Comparison of ENCODE assay signal across 8 cellular contexts in genomic region chr17:76709077-76709950, GRCh38. TPM values are rescaled to one million over a fixed set of nuclear protein-coding genes. Genes with fewer than 3 reads are reported as not detected.
DNase-seq lines count a peak whose midpoint lies in the region; TF ChIP-seq lines count a peak whose summit lies in the region.

No MANE protein-coding gene starts in this region.

- DNase-seq in GM03348 (ENCODE audit: low spot score) (peak; percentile 93), Peyer's patch (peak in 2 of 3 donors; percentile 35 to 72), mesenchymal stem cell (peak; percentile 99), type B pancreatic cell (ENCODE audit: extremely low spot score, unreplicated experiment) (no peak), SKM-1 treated with dmso at 0.1 percent for 144 hours (lab: John Stamatoyannopoulos, UW; ENCODE audit: unreplicated experiment) (no peak), NCI-H774 (lab: John Stamatoyannopoulos, UW) (no peak), GM19240 (ENCODE audit: insufficient read length, low spot score) (no peak)

- H3K27ac ChIP-seq in Peyer's patch: peak overlapping the region; percentile 72 to 89 (median 80)
- H3K27ac ChIP-seq in mesenchymal stem cell (ENCODE audit: low read length, poor library complexity, severe bottlenecking): peak overlapping the region; percentile 98

- peaks cover 42% of the 10 kb centered on the region for H3K4me1 Mint-ChIP-seq in type B pancreatic cell (ENCODE audit: unreplicated experiment)

- peak overlapping the region in 1 of 2 experiments; percentile 99 for H3K23ac ChIP-seq in mesenchymal stem cell (ENCODE audit: low read length in 2 of 2)

- H3K79me1 ChIP-seq in mesenchymal stem cell (replicated peaks; ENCODE audit: low read length, poor library complexity, severe bottlenecking): peaks cover 10% of the 10 kb centered on the region

- H3K4ac ChIP-seq in mesenchymal stem cell (ENCODE audit: low read depth in 1 of 2, low read length in 2 of 2): peak overlapping the region; percentile 29 to 93

- H2BK5ac ChIP-seq in mesenchymal stem cell (ENCODE audit: low read depth, low read length, poor library complexity, severe bottlenecking): peak overlapping the region; percentile 57

- H3K9ac ChIP-seq in endocrine pancreas (ENCODE audit: control insufficient read depth, insufficient read depth, low read length) (peak overlapping the region; percentile 49), mesenchymal stem cell (ENCODE audit: low read length) (peak overlapping the region; percentile 94)

- no peak overlapping the region for H2AFZ ChIP-seq in mesenchymal stem cell (ENCODE audit: low read depth, low read length)

- H2BK120ac ChIP-seq in mesenchymal stem cell (ENCODE audit: low read depth, low read length): peak overlapping the region; percentile 44

- no peaks in the 10 kb centered on the region for H3K27me3 Mint-ChIP-seq in type B pancreatic cell

- H2AK5ac ChIP-seq in mesenchymal stem cell (ENCODE audit: low read length, severe bottlenecking): peak overlapping the region; percentile 95

- H3K14ac ChIP-seq in mesenchymal stem cell (ENCODE audit: low read length in 2 of 2): peak overlapping the region in 1 of 2 experiments; percentile 96

- peaks cover 4% of the 10 kb centered on the region for H3K36me3 Mint-ChIP-seq in type B pancreatic cell

- H3K27ac Mint-ChIP-seq in type B pancreatic cell: peak overlapping the region; percentile 90

- H4K8ac ChIP-seq in mesenchymal stem cell (ENCODE audit: low read length): peak overlapping the region; percentile 62

- H3K36me3 ChIP-seq in Peyer's patch: peaks cover 0 to 15% (median 0%) of the 10 kb centered on the region in 3 donors
- no peaks in the 10 kb centered on the region for H3K36me3 ChIP-seq in endocrine pancreas (ENCODE audit: control insufficient read depth, insufficient read depth, low read length)
- peaks cover 19 to 21% of the 10 kb centered on the region in 2 experiments for H3K36me3 ChIP-seq in mesenchymal stem cell (ENCODE audit: control insufficient read depth in 1 of 2, insufficient read depth in 2 of 2, low read depth in 1 of 2, low read length in 2 of 2)

- peak overlapping the region; percentile 93 for H3K4me3 Mint-ChIP-seq in type B pancreatic cell

- TF ChIP-seq POLR2A in Peyer's patch (IDR thresholded peaks at IDR 0.05): no peak

- H3K27me3 ChIP-seq in Peyer's patch (no peaks in the 10 kb centered on the region), endocrine pancreas (ENCODE audit: control insufficient read depth, insufficient read depth, low read length) (no peaks in the 10 kb centered on the region), mesenchymal stem cell (ENCODE audit: control insufficient read depth in 1 of 2, insufficient read depth in 1 of 2, low read length in 2 of 2) (no peaks in the 10 kb centered on the region)

- WGBS in mesenchymal stem cell: 4% methylated on average over 26 of the region's 29 CpGs

- no peaks in the 10 kb centered on the region for H3K9me3 ChIP-seq in Peyer's patch
- no peaks in the 10 kb centered on the region for H3K9me3 ChIP-seq in endocrine pancreas (ENCODE audit: control insufficient read depth, low read length)
- H3K9me3 ChIP-seq in mesenchymal stem cell (ENCODE audit: control insufficient read depth, low read length): no peaks in the 10 kb centered on the region

- H3K4me3 ChIP-seq in Peyer's patch: peak overlapping the region; percentile 49 to 78 (median 62)
- H3K4me3 ChIP-seq in endocrine pancreas (ENCODE audit: control insufficient read depth, insufficient read depth, low read length): peak overlapping the region; percentile 8
- H3K4me3 ChIP-seq in mesenchymal stem cell (ENCODE audit: insufficient read depth in 1 of 2, low read depth in 1 of 2, low read length in 2 of 2): peak overlapping the region; percentile 84

- H3K4me2 ChIP-seq in mesenchymal stem cell (ENCODE audit: low read length, poor library complexity, severe bottlenecking): peak overlapping the region; percentile 90

- H2BK12ac ChIP-seq in mesenchymal stem cell (ENCODE audit: low read length in 2 of 2): peak overlapping the region; percentile 14 to 98

- TF ChIP-seq CTCF in Peyer's patch (IDR thresholded peaks at IDR 0.05) (no peak), type B pancreatic cell (conservative IDR thresholded peaks at IDR 0.05) (no peak)

- peak overlapping the region; percentile 5 for H4K91ac ChIP-seq in mesenchymal stem cell (ENCODE audit: low read length)

- peak overlapping the region; percentile 11 to 99 for H3K18ac ChIP-seq in mesenchymal stem cell (ENCODE audit: low read depth in 1 of 2, low read length in 2 of 2)

- peak overlapping the region; percentile 78 for H2BK15ac ChIP-seq in mesenchymal stem cell (ENCODE audit: low read depth, poor library complexity, severe bottlenecking)

- H3K4me1 ChIP-seq in Peyer's patch: peaks cover 0 to 18% (median 3%) of the 10 kb centered on the region in 4 donors
- H3K4me1 ChIP-seq in endocrine pancreas (ENCODE audit: control insufficient read depth, insufficient read depth, low read length): peaks cover 6% of the 10 kb centered on the region
- H3K4me1 ChIP-seq in mesenchymal stem cell (ENCODE audit: control insufficient read depth, insufficient read depth, low read depth, low read length): peaks cover 29% of the 10 kb centered on the region

- H3K9me3 Mint-ChIP-seq in type B pancreatic cell: no peaks in the 10 kb centered on the region

RNA-seq across cellular contexts. Expression of gene MXRA7, which starts 1.5 kb away (rescaled TPM):
- total RNA-seq in Peyer's patch (10 to 100 TPM in 3 of 4 donors, 1 to 10 TPM in 1; 9.1 to 27.3 (median 23.4) TPM), type B pancreatic cell (ENCODE audit: low replicate concordance) (43.4 and 75.0 TPM in 2 replicates)
- 167 TPM for polyA plus RNA-seq in mesenchymal stem cell (2013, experiment 1 of 2)
- 173 TPM for polyA plus RNA-seq in mesenchymal stem cell (2013, experiment 2 of 2)

RNA-seq across cellular contexts. Expression of gene JMJD6, which starts 17.1 kb away (rescaled TPM):
- total RNA-seq in Peyer's patch: 10 to 100 TPM; 21.5 to 42.6 (median 38.8) TPM
- 23.3 TPM for polyA plus RNA-seq in mesenchymal stem cell (2013, experiment 1 of 2)
- 24.1 TPM for polyA plus RNA-seq in mesenchymal stem cell (2013, experiment 2 of 2)
- 23.6 and 35.4 TPM in 2 replicates for total RNA-seq in type B pancreatic cell (ENCODE audit: low replicate concordance)

RNA-seq across cellular contexts. Expression of gene METTL23, which starts 17.3 kb away (rescaled TPM):
- total RNA-seq in Peyer's patch (10 to 100 TPM; 20.7 to 31.4 (median 27.0) TPM), type B pancreatic cell (ENCODE audit: low replicate concordance) (27.5 and 28.2 TPM in 2 replicates)
- 35.5 TPM for polyA plus RNA-seq in mesenchymal stem cell (2013, experiment 1 of 2)
- polyA plus RNA-seq in mesenchymal stem cell (2013, experiment 2 of 2): 38.7 TPM

RNA-seq across cellular contexts. Expression of gene SRSF2, which starts 27.8 kb away (rescaled TPM):
- total RNA-seq in Peyer's patch: 100 to 1,000 TPM; 185 to 403 (median 242) TPM
- polyA plus RNA-seq in mesenchymal stem cell (2013, experiment 1 of 2): 127 TPM
- polyA plus RNA-seq in mesenchymal stem cell (2013, experiment 2 of 2): 137 TPM
- total RNA-seq in type B pancreatic cell (ENCODE audit: low replicate concordance): 198 and 273 TPM in 2 replicates

RNA-seq across cellular contexts. Expression of gene MFSD11, which starts 28.6 kb away (rescaled TPM):
- total RNA-seq in Peyer's patch (10 to 100 TPM; 35.3 to 64.8 (median 47.0) TPM), type B pancreatic cell (ENCODE audit: low replicate concordance) (29.0 and 33.9 TPM in 2 replicates)
- 24.6 TPM for polyA plus RNA-seq in mesenchymal stem cell (2013, experiment 1 of 2)
- 23.7 TPM for polyA plus RNA-seq in mesenchymal stem cell (2013, experiment 2 of 2)

Comparison
In these comparisons a context has a peak if more than half of its experiments do, and no peak if none do; other contexts are left out.
1. DNase-seq: peak in GM03348 (single experiment), Peyer's patch (2 of 3) and mesenchymal stem cell (single experiment); none in type B pancreatic cell (single experiment), SKM-1 treated with dmso at 0.1 percent for 144 hours (single experiment), NCI-H774 (single experiment) and GM19240 (single experiment).
2. H3K4me3 ChIP-seq: peak in every context shown above with its lines; median percentile 84 in mesenchymal stem cell; 62 in Peyer's patch; 8 in endocrine pancreas.